In genomic region chr12:54258286-54258685, GRCh38 we compare ENCODE assay signal across 1 cellular context.
TF ChIP-seq lines count a peak whose summit lies in the region.

No MANE protein-coding gene starts in this region.

TF ChIP-seq in K562, 482 proteins besides CTCF, POLR2A, EP300 and RAD21:
- TF ChIP-seq ATF4 (CRISPR knock-in tag; IDR thresholded peaks at IDR 0.05) (no peak), PHF20 (IDR thresholded peaks at IDR 0.05; ENCODE audit: partially characterized antibody) (no peak), TGIF2 (CRISPR knock-in tag; IDR thresholded peaks at IDR 0.05) (no peak), HCFC1 (IDR thresholded peaks at IDR 0.05; ENCODE audit: low read depth, low read length) (no peak), HDAC8 (tag; IDR thresholded peaks at IDR 0.05) (no peak)
